Comparison of ENCODE assay signal across 1 cellular context in the genomic region with DNA sequence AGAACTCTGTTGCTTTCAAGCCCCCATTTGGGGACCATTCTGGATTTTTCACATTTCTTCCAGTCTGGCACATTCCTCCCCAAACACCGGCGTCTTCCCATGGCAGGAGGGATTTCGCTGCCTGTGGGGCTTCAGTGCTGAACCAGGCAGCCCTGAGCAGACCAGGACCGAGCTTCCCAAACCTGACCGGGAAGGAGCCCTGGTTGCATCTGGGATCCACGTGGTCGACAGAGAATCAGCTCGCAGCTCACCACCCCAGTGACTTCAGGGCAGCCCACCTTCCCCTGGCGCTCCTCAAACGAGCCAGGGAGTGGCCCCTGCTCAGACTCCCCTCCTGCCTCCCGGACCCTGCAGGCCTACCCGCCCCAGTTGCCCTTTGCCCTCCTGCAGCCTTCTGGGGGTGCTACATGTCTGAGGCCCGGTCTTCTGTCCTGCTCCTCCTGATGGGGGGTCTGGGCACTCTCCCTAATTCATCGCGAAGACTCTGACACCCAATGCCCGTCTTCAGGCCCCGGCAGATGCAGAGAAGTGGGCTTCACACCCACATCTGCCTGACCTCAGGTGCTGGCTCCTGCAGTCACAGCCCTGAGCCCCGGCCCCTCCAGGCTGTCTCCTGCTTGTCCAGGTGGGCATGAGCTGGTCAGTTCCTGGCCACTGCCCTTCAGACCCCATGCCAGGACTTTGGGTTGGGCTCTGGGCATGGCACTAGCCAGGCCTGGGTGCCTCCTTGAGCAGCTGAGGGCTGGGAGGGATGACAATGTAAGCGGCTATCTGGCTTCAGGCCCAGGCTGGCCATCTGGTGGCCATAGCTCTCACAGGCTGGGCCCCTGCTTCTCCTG.
TF ChIP-seq lines count a peak whose summit lies in the region.

No MANE protein-coding gene starts in this region.

TF ChIP-seq in H1, 55 proteins besides CTCF, POLR2A, EP300 and RAD21:
- 0 out of 2 replicates have a peak, but pooled peaks have one; percentile 2 for TF ChIP-seq TAF1 (IDR thresholded peaks at IDR 0.05; ENCODE audit: low read depth, low read length)
- TF ChIP-seq KDM5A (IDR thresholded peaks at IDR 0.05; ENCODE audit: low read length): no peak
- no peak for TF ChIP-seq POU5F1 (IDR thresholded peaks at IDR 0.05; ENCODE audit: low read depth, low read length)
- TF ChIP-seq, protein P1, sequence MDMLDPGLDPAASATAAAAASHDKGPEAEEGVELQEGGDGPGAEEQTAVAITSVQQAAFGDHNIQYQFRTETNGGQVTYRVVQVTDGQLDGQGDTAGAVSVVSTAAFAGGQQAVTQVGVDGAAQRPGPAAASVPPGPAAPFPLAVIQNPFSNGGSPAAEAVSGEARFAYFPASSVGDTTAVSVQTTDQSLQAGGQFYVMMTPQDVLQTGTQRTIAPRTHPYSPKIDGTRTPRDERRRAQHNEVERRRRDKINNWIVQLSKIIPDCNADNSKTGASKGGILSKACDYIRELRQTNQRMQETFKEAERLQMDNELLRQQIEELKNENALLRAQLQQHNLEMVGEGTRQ (IDR thresholded peaks at IDR 0.05; ENCODE audit: low read length): no peak
- no peak for TF ChIP-seq SP4 (IDR thresholded peaks at IDR 0.05; ENCODE audit: low read length)
- TF ChIP-seq CBX8 (IDR thresholded peaks at IDR 0.05; ENCODE audit: borderline replicate concordance, low read depth, low read length): no peak
- no peak for TF ChIP-seq BACH1 (IDR thresholded peaks at IDR 0.05; ENCODE audit: low read length)
- TF ChIP-seq, protein P2, sequence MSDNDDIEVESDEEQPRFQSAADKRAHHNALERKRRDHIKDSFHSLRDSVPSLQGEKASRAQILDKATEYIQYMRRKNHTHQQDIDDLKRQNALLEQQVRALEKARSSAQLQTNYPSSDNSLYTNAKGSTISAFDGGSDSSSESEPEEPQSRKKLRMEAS (IDR thresholded peaks at IDR 0.05): peak; percentile 69; the same call in 1 of the 2 replicates
- TF ChIP-seq MAFK (IDR thresholded peaks at IDR 0.05; ENCODE audit: low read depth, low read length): no peak
- peak; percentile 19 for TF ChIP-seq KDM4A (IDR thresholded peaks at IDR 0.05; ENCODE audit: low read depth, low read length, severe bottlenecking)
- TF ChIP-seq EZH2 (IDR thresholded peaks at IDR 0.05; ENCODE audit: low read depth, low read length, severe bottlenecking): no peak
